Comparison of ENCODE assay signal across 19 cellular contexts in genomic region chr20:8005575-8006366, GRCh38. TPM values are rescaled to one million over a fixed set of nuclear protein-coding genes. Genes with fewer than 3 reads are reported as not detected.
DNase-seq lines count a peak whose midpoint lies in the region; TF ChIP-seq lines count a peak whose summit lies in the region.
"Had no signal": no experiment of that assay in that cellular context is flagged by ENCODE, and none has a peak within 500 bp of the region (broad histone marks: within the 10 kb centered on the region; RNA-seq: fewer than 3 reads in every experiment).

No MANE protein-coding gene starts in this region.

- H3K27me3 Mint-ChIP-seq in H9 (ENCODE audit: low read depth) = no peaks in the 10 kb centered on the region

- no peak overlapping the region for H2BK12ac ChIP-seq in H9 (ENCODE audit: insufficient read length, low read depth, low read length)

- no peak overlapping the region for H2BK15ac ChIP-seq in H9 (ENCODE audit: low read depth, low read length)

- H3F3A ChIP-seq in GM23248 (ENCODE audit: insufficient read depth) = no peaks in the 10 kb centered on the region

- no peak overlapping the region for H3K4me2 ChIP-seq in H9 (ENCODE audit: insufficient read depth, insufficient read length, low read length)
- no peak overlapping the region for H3K4me2 ChIP-seq in GM23248 (ENCODE audit: unreplicated experiment)

- no peaks in the 10 kb centered on the region for H3K79me2 ChIP-seq in H9 (ENCODE audit: insufficient read depth, low read length)
- H3K79me2 ChIP-seq in GM23248 (ENCODE audit: insufficient read depth) = peaks cover 8% of the 10 kb centered on the region

- H3T11ph ChIP-seq in H9 (ENCODE audit: low read length) = no peak overlapping the region

- H3K36me3 Mint-ChIP-seq in H9 (ENCODE audit: insufficient read depth in 1 of 3, low read depth in 3 of 3) = no peaks in the 10 kb centered on the region; a peak in 1 of 7 replicates

- H3K27ac Mint-ChIP-seq in H9 = peak overlapping the region in 1 of 3 experiments; percentile 91; a peak in 1 of 7 replicates

- intact Hi-C loops in spleen (cut with DNase I; ENCODE audit: low total_unique reads) = no loop called here

- H4K8ac ChIP-seq in H9 (replicated peaks; ENCODE audit: insufficient read length, low read depth, low read length) = no peak overlapping the region

- no peak overlapping the region for H4K5ac ChIP-seq in H9 (ENCODE audit: insufficient read length, low read depth, low read length)

- no peaks in the 10 kb centered on the region for H3K27me3 ChIP-seq in H9 (ENCODE audit: insufficient read depth, low read length)
- H3K27me3 ChIP-seq in WERI-Rb-1 (ENCODE audit: insufficient read depth, low read depth, severe bottlenecking) = no peaks in the 10 kb centered on the region
- no peaks in the 10 kb centered on the region for H3K27me3 ChIP-seq in spleen (replicated peaks in 1 of 7)
- H3K27me3 ChIP-seq in GM23248 (replicated peaks; ENCODE audit: insufficient read depth) = no peaks in the 10 kb centered on the region

- H2AFZ ChIP-seq in H9 (ENCODE audit: low read length) (no peak overlapping the region), GM23248 (no peak overlapping the region)

- H3K14ac ChIP-seq in H9 (ENCODE audit: insufficient read depth, low read length) = 0 out of 2 replicates have a peak overlapping the region, but pooled peaks have one; percentile 46

- no peak overlapping the region for H3K56ac ChIP-seq in H9 (ENCODE audit: insufficient read length, low read depth, low read length)

- no peak overlapping the region for H2BK5ac ChIP-seq in H9 (ENCODE audit: insufficient read length, low read length)

- no peaks in the 10 kb centered on the region for H4K20me1 ChIP-seq in H9 (ENCODE audit: control insufficient read depth, insufficient read depth, insufficient read length)
- H4K20me1 ChIP-seq in GM23248 (ENCODE audit: insufficient read depth) = no peaks in the 10 kb centered on the region

- in situ Hi-C loops in GM23248 (cut with MboI) = no loop called here

- no peak overlapping the region for H3K4ac ChIP-seq in H9 (ENCODE audit: low read depth, low read length)

- no peaks in the 10 kb centered on the region for H3K4me1 ChIP-seq in H9 (ENCODE audit: insufficient read depth, low read length)
- H3K4me1 ChIP-seq in spleen = peaks cover 0 to 4% (median 0%) of the 10 kb centered on the region in 6 donors
- H3K4me1 ChIP-seq in GM23248 (ENCODE audit: insufficient read depth) = no peaks in the 10 kb centered on the region

- no peak overlapping the region for H4K91ac ChIP-seq in H9 (ENCODE audit: insufficient read length, low read depth, low read length)

- H3K9me3 ChIP-seq in H9 (ENCODE audit: control insufficient read depth, low read depth, low read length) (no peaks in the 10 kb centered on the region), WERI-Rb-1 (ENCODE audit: severe bottlenecking) (no peaks in the 10 kb centered on the region), spleen (no peaks in the 10 kb centered on the region), GM23248 (ENCODE audit: low read depth) (no peaks in the 10 kb centered on the region)

- H3K4me3 ChIP-seq in WERI-Rb-1 (ENCODE audit: low read depth, low read length) (no peak overlapping the region), spleen (no peak overlapping the region), GM23248 (no peak overlapping the region)
- H3K4me3 ChIP-seq: K562 had no signal

- no peaks in the 10 kb centered on the region for H3K9me2 ChIP-seq in GM23248 (ENCODE audit: insufficient read depth)

- no peak overlapping the region for H3K27ac ChIP-seq in H9 (ENCODE audit: insufficient read length, low read depth, low read length)
- H3K27ac ChIP-seq in WERI-Rb-1 = peak overlapping the region; percentile 33
- no peak overlapping the region for H3K27ac ChIP-seq in spleen
- no peak overlapping the region for H3K27ac ChIP-seq in GM23248

- no peak overlapping the region for H3K18ac ChIP-seq in H9 (ENCODE audit: insufficient read length, low read depth, low read length)

- H2BK20ac ChIP-seq in H9 (ENCODE audit: low read depth, low read length, poor library complexity, severe bottlenecking) = no peak overlapping the region

- H3K36me3 ChIP-seq in WERI-Rb-1 = peaks cover 14% of the 10 kb centered on the region
- peaks cover 0 to 82% (median 10%) of the 10 kb centered on the region in 6 donors for H3K36me3 ChIP-seq in spleen
- H3K36me3 ChIP-seq in GM23248 (ENCODE audit: low read depth) = 0 out of 2 replicates have a peak, but pooled peaks cover 3% of the 10 kb centered on the region

- no peaks in the 10 kb centered on the region for H3K23me2 ChIP-seq in H9 (ENCODE audit: insufficient read length, low read depth, low read length, poor library complexity, severe bottlenecking)

- no peak overlapping the region for H3K4me3 Mint-ChIP-seq in H9
- H3K4me3 Mint-ChIP-seq: CD14-positive monocyte had no signal

- H3K9ac ChIP-seq in H9 (ENCODE audit: extremely low read depth, insufficient read length, low read length) (no peak overlapping the region), GM23248 (no peak overlapping the region)

- no peak for TF ChIP-seq POLR2A in spleen (IDR thresholded peaks at IDR 0.05)

- no peak overlapping the region for H2AK5ac ChIP-seq in H9 (ENCODE audit: insufficient read length, low read length)

- peaks cover 12 to 18% of the 10 kb centered on the region in 2 experiments for H3K4me1 Mint-ChIP-seq in H9

- no peaks in the 10 kb centered on the region for H3K9me3 Mint-ChIP-seq in H9

- WGBS in H9 (ENCODE audit: extremely low coverage, insufficient read length, low lambda C conversion rate) = no CpG with 5 or more reads among the region's 19 CpGs
- WGBS in spleen, 5 donors = 92 to 96% (median 94%) methylated on average over 19 of the region's 19 CpGs
- WGBS in GM23248 (ENCODE audit: low coverage in 1 of 2, low lambda C conversion rate in 2 of 2, missing lambda C conversion rate in 2 of 2), 2 experiments = 92 to 93% methylated on average over 19 of the region's 19 CpGs

- no peak for TF ChIP-seq CTCF in H9 (conservative IDR thresholded peaks at IDR 0.05)
- TF ChIP-seq CTCF in WERI-Rb-1 (IDR thresholded peaks at IDR 0.05; ENCODE audit: low read depth, low read length) = no peak
- no peak for TF ChIP-seq CTCF in spleen (IDR thresholded peaks at IDR 0.05 in 8 of 11, conservative IDR thresholded peaks at IDR 0.05 in 3 of 11)

- H2BK120ac ChIP-seq in H9 (ENCODE audit: low read depth, low read length, poor library complexity, severe bottlenecking) = no peak overlapping the region

- no peaks in the 10 kb centered on the region for H3K79me1 ChIP-seq in H9 (ENCODE audit: insufficient read depth, low read depth, low read length, poor library complexity, severe bottlenecking)

- no peak overlapping the region for H3K23ac ChIP-seq in H9 (ENCODE audit: insufficient read length, low read depth, low read length)

- DNase-seq in NCI-H510A treated with DMSO at 0.1 percent for 48 hours (lab: John Stamatoyannopoulos, UW) = peak; percentile 43
- DNase-seq in NCI-H510A (lab: John Stamatoyannopoulos, UW) = no peak
- no peak for DNase-seq in H9
- no peak for DNase-seq in WERI-Rb-1
- peak; percentile 38 for DNase-seq in spleen
- DNase-seq in stimulated activated CD4-positive, alpha-beta T cell treated with anti-CD3 and anti-CD28 coated beads, Interleukin-4, amount 100 ng/mL, for 24 hours = no peak
- DNase-seq in GM23248 = no peak
- DNase-seq in amniotic stem cell (lab: John Stamatoyannopoulos, UW) = no peak
- DNase-seq: 8988T, COR-L47, DND-41, GDM1, NCI-H1092 treated with DMSO at 0.1 percent for 48 hours, NCI-H2107, NCI-H2227 treated with DMSO at 0.1 percent for 48 hours, OCI-M1, SIG-M5 had no signal

RNA-seq across cellular contexts. Expression of gene TMX4, which starts 13.8 kb away (rescaled TPM):
- 11.7 and 14.9 TPM in 2 replicates for total RNA-seq in H9 (2021)
- 10 to 100 TPM; 27.2 to 56.3 (median 47.1) TPM for total RNA-seq in spleen
- polyA plus RNA-seq in spleen = 1 to 10 TPM; 7.5 to 9.6 (median 8.3) TPM
- total RNA-seq in GM23248 (2014; rRNA removed; shearing (Covaris generic)) = 20.4 and 27.7 TPM in 2 replicates
- polyA plus RNA-seq in GM23248 (2016; fragmentation: Nextera tagmentation; extraction: Ambion mirVana) = 32.9 and 33.2 TPM in 2 replicates

Comparison
In these comparisons a context has a peak if more than half of its experiments do, and no peak if none do; other contexts are left out.
1. DNase-seq: peak in NCI-H510A treated with DMSO at 0.1 percent for 48 hours (single experiment) and spleen (single experiment); none in NCI-H510A (single experiment), H9 (single experiment), WERI-Rb-1 (single experiment), stimulated activated CD4-positive, alpha-beta T cell treated with anti-CD3 and anti-CD28 coated beads, Interleukin-4, amount 100 ng/mL, for 24 hours (single experiment), GM23248 (single experiment) and amniotic stem cell (single experiment).